In the genomic region with DNA sequence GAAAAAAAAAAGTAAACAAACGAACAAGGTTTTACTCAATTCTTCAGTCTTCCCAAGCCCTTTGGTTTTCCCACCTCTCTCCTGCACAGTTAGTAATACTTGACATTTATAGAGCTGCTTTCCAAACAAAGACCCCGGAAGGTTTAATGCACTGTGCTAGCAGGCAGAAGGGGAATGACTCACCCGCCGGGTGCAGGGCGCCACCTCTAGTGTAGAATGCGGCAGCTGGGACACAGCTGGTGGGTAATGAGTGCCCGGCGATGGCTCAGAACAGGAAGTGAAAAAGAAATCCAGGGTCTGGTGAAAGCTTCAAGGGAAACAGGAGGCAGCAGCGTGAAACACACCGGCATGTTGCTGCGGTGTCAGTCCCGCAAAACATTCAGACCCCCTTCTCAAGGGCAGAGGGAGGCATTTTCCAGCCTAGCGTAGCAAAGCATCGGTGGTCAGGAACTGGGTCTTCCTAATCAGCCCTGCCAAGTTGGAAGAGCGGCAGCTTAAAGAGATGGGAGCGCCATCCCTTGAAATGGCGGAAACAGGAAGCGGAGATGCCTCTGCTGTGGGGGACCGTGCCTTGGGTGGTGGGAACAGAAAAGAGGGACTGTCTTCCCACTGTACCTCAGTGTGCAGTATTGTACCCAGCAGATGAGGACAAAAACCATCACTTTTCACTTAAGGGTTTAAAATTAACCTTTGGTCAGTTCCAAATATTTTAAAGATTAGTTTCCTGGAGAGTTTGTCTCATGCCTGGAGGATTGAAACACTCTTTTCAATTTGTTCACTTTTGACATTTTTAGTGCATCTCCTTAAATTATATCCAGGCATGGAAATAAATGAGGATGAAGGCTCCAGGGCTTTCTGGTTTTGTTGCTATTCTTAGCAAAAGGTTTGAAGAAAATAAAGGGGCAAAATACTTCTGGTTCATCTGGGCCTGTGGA, we compare ENCODE assay signal across 10 cellular contexts.
DNase-seq lines count a peak whose midpoint lies in the region; ATAC-seq, FAIRE-seq and TF ChIP-seq lines count a peak whose summit lies in the region.
"Had no signal": no experiment of that assay in that cellular context is flagged by ENCODE, and none has a peak within 500 bp of the region (broad histone marks: within the 10 kb centered on the region; RNA-seq: fewer than 3 reads in every experiment).

No MANE protein-coding gene starts in this region.

- peak overlapping the region; percentile 45 for H3K4me3 ChIP-seq in AG04449 (ENCODE audit: low read depth, low read length)
- H3K4me3 ChIP-seq: cardiac muscle cell had no signal

- POLR2A ChIA-PET in AG04449 (lab: Yijun Ruan, JAX) = interaction anchor here (1.3 to 2.1 kb wide), 2 partner anchors 10 to 13 kb away, joined by 4 to 14 read pairs; no protein-coding TSS in a partner anchor

- no peak for ATAC-seq in GM18519 (IDR thresholded peaks at IDR 0.05; ENCODE audit: low FRiP score, unreplicated experiment)

- no peak for TF ChIP-seq CTCF in AG04449 (IDR thresholded peaks at IDR 0.05; ENCODE audit: insufficient read depth, low read length, missing control alignments)

- no peak for DNase-seq in AG04449 (ENCODE audit: low read depth, low spot score)
- peak; percentile 25 for DNase-seq in H54 (ENCODE audit: insufficient read length, low spot score)
- DNase-seq in NOMO-1 treated with dmso at 0.1 percent for 144 hours (lab: John Stamatoyannopoulos, UW; ENCODE audit: unreplicated experiment) = peak; percentile 81
- peak; percentile 85 for DNase-seq in islet precursor cell
- no peak for DNase-seq in posterior vena cava (ENCODE audit: low spot score)
- DNase-seq in mesenteric fat pad (ENCODE audit: low spot score) = no peak
- no peak for DNase-seq in GM19238 (ENCODE audit: insufficient read length, low spot score)
- DNase-seq: CD8-positive, alpha-beta memory T cell had no signal

- intact Hi-C loops in posterior vena cava (cut with DNase I) = no loop called here

- peak; percentile 68 for FAIRE-seq in H54 (lab: Jason Lieb, UNC)

- no peak for TF ChIP-seq POLR2A in H54 (IDR thresholded peaks at IDR 0.05; ENCODE audit: low read depth, low read length)

- CTCF ChIA-PET in AG04449 (lab: Yijun Ruan, JAX) = interaction anchor here (1.2 to 2.0 kb wide), 5 partner anchors 9 to 49 kb away, joined by 3 to 14 read pairs (median 5); no protein-coding TSS in a partner anchor

Comparison
In these comparisons a context has a peak if more than half of its experiments do, and no peak if none do; other contexts are left out.
1. DNase-seq: peak in H54 (single experiment), NOMO-1 treated with dmso at 0.1 percent for 144 hours (single experiment) and islet precursor cell (single experiment); none in AG04449 (single experiment), posterior vena cava (single experiment), mesenteric fat pad (single experiment) and GM19238 (single experiment).